ENCODE assay signal across 22 cellular contexts in the genomic region with DNA sequence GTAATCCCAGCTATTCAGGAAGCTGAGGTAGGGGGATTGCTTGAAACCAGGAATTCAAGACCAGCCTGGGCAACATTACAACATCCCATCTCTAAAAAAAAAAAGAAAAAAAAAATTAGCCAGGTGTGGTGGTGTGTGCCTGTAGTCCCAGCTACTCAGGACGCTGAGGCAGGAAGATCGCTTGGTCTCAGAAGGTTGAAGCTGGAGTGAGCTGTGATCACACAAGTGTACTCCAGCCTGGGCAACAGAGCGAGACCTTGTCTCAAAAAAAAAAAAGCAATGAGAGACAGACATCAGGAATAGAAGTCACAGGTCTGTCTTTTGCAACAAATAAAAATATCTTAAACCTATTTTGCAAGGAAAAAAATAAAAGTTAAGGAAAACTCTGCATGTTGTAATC. TPM values are rescaled to one million over a fixed set of nuclear protein-coding genes. Genes with fewer than 3 reads are reported as not detected.
DNase-seq lines count a peak whose midpoint lies in the region; ATAC-seq, FAIRE-seq and TF ChIP-seq lines count a peak whose summit lies in the region.
"Had no signal": no experiment of that assay in that cellular context is flagged by ENCODE, and none has a peak within 500 bp of the region (broad histone marks: within the 10 kb centered on the region; RNA-seq: fewer than 3 reads in every experiment).

No MANE protein-coding gene starts in this region.

- H2AFZ ChIP-seq in PC-9: no peak overlapping the region

- CTCF ChIA-PET in PC-9 (lab: Charles Lee): interaction anchor here (0.7 kb wide), 1 partner anchor 141 kb away, joined by 3 read pairs; no protein-coding TSS in a partner anchor

- TF ChIP-seq POLR2A in gastrocnemius medialis (IDR thresholded peaks at IDR 0.05) (no peak), sigmoid colon (IDR thresholded peaks at IDR 0.05) (no peak)

- DNase-seq in PC-9 (no peak), gastrocnemius medialis (no peak), nucleus accumbens (lab: John Stamatoyannopoulos, UW) (no peak), sigmoid colon (no peak)
- DNase-seq: 8988T; ACHN; AML-193; BE2C; Calu3; CD4-positive, alpha-beta T cell; CD8-positive, alpha-beta memory T cell; DMS53; DMS79 treated with DMSO at 0.1 percent for 48 hours; GOT3 had no signal

- no peaks in the 10 kb centered on the region for H3K9me3 ChIP-seq in PC-9 (ENCODE audit: insufficient read depth, low read depth)
- no peaks in the 10 kb centered on the region for H3K9me3 ChIP-seq in gastrocnemius medialis
- peaks cover 0 to 5% (median 1%) of the 10 kb centered on the region in 4 donors for H3K9me3 ChIP-seq in sigmoid colon
- H3K9me3 ChIP-seq: A549, HAP-1 had no signal

- H3K4me3 ChIP-seq in PC-9: no peak overlapping the region
- H3K4me3 ChIP-seq in gastrocnemius medialis: no peak overlapping the region
- H3K4me3 ChIP-seq in sigmoid colon: no peak overlapping the region
- H3K4me3 ChIP-seq: A549; BLaER1 treated with 17β-estradiol and CSF1 and Interleukin-3, amounts not matched to agents 10 nM and 100 nM; HAP-1 had no signal

- H3K27me3 ChIP-seq in PC-9 (ENCODE audit: insufficient read depth, low read depth) (no peaks in the 10 kb centered on the region), gastrocnemius medialis (no peaks in the 10 kb centered on the region), sigmoid colon (no peaks in the 10 kb centered on the region)
- H3K27me3 ChIP-seq: BE2C; BLaER1 treated with 17β-estradiol and CSF1 and Interleukin-3, amounts not matched to agents 10 nM and 100 nM had no signal

- H3K4me1 ChIP-seq in PC-9 (replicated peaks; ENCODE audit: insufficient read depth) (peaks cover 14% of the 10 kb centered on the region), gastrocnemius medialis (no peaks in the 10 kb centered on the region), sigmoid colon (no peaks in the 10 kb centered on the region)
- H3K4me1 ChIP-seq: BE2C, HAP-1 had no signal

- no peaks in the 10 kb centered on the region for H3K36me3 ChIP-seq in PC-9 (ENCODE audit: low read depth)
- peaks cover 0 to 39% of the 10 kb centered on the region in 2 donors for H3K36me3 ChIP-seq in gastrocnemius medialis
- peaks cover 0 to 28% (median 4%) of the 10 kb centered on the region in 4 donors for H3K36me3 ChIP-seq in sigmoid colon

- H3K9me2 ChIP-seq in PC-9 (ENCODE audit: insufficient read depth): no peaks in the 10 kb centered on the region

- intact Hi-C loops in PC-9 (cut with micrococcal nuclease; ENCODE audit: unreplicated experiment) (no loop called here), gastrocnemius medialis (cut with DNase I; ENCODE audit: low total_unique reads) (no loop called here), sigmoid colon (cut with DNase I) (no loop called here)

- peak; percentile 13 for FAIRE-seq in G401.6 (lab: Jason Lieb, UNC)
- FAIRE-seq: A549, H54 had no signal

- WGBS in sigmoid colon, 2 donors: 92 to 93% methylated on average over 3 of the region's 3 CpGs

- H4K20me1 ChIP-seq in PC-9 (ENCODE audit: insufficient read depth): no peaks in the 10 kb centered on the region
- H4K20me1 ChIP-seq: BLaER1 treated with 17β-estradiol and CSF1 and Interleukin-3, amounts not matched to agents 10 nM and 100 nM had no signal

- no peak for TF ChIP-seq EP300 in sigmoid colon (IDR thresholded peaks at IDR 0.05)

- no peak overlapping the region for H3K4me2 ChIP-seq in PC-9

- no peaks in the 10 kb centered on the region for H3K79me2 ChIP-seq in PC-9 (ENCODE audit: low read depth)

- ATAC-seq in gastrocnemius medialis: no peak
- ATAC-seq in GM18858 (IDR thresholded peaks at IDR 0.05; ENCODE audit: unreplicated experiment): no peak
- ATAC-seq: A549 had no signal

- peaks cover 16% of the 10 kb centered on the region; the same call in 1 of the 2 replicates for H3F3A ChIP-seq in PC-9 (ENCODE audit: insufficient read depth, low read depth)

- POLR2A ChIA-PET in PC-9 (lab: Charles Lee; ENCODE audit: unreplicated experiment): no interaction called here

- TF ChIP-seq CTCF in PC-9 (conservative IDR thresholded peaks at IDR 0.05) (no peak), gastrocnemius medialis (IDR thresholded peaks at IDR 0.05 in 4 of 5, conservative IDR thresholded peaks at IDR 0.05 in 1 of 5) (no peak), sigmoid colon (IDR thresholded peaks at IDR 0.05) (no peak)

- H3K27ac ChIP-seq in PC-9 (peak overlapping the region; percentile 60), gastrocnemius medialis (peak overlapping the region; percentile 34 to 80 (median 70)), sigmoid colon (no peak overlapping the region)
- H3K27ac ChIP-seq: BLaER1 treated with 17β-estradiol and CSF1 and Interleukin-3, amounts not matched to agents 10 nM and 100 nM had no signal

- BruUV-seq in PC-9 (replicated peaks; lab: Mats Ljungman, UMichigan): no TSS peak

- in situ Hi-C loops in gastrocnemius medialis (cut with MboI; ENCODE audit: low sequenced_read_pairs in 4 of 4): no loop called here

RNA-seq across cellular contexts. Expression of gene TMEM38A, which starts 23.3 kb away (rescaled TPM):
- total RNA-seq in PC-9 (2021) (14.2 and 16.0 TPM in 2 replicates), gastrocnemius medialis (100 to 1,000 TPM; 101 to 256 (median 182) TPM), sigmoid colon (1 to 10 TPM; 2.3 to 7.5 (median 4.2) TPM)
- polyA plus RNA-seq in sigmoid colon: 1 to 10 TPM; 1.2 to 5.5 (median 2.3) TPM
- polyA plus RNA-seq: CD8-positive, alpha-beta memory T cell had no signal

RNA-seq across cellular contexts. Expression of gene SMIM7, which starts 24.3 kb away (rescaled TPM):
- total RNA-seq in PC-9 (2021): 69.7 and 72.9 TPM in 2 replicates
- 10 to 100 TPM; 36.4 to 60.5 (median 49.8) TPM for total RNA-seq in gastrocnemius medialis
- 100 to 1,000 TPM in 2 of 4 donors, 10 to 100 TPM in 2; 65.2 to 110 (median 86.2) TPM for total RNA-seq in sigmoid colon
- 10 to 100 TPM; 82.5 to 99.7 (median 88.5) TPM for polyA plus RNA-seq in sigmoid colon

RNA-seq across cellular contexts. Expression of gene NWD1, which starts 35.4 kb away (rescaled TPM):
- 3.0 and 5.0 TPM in 2 replicates for total RNA-seq in PC-9 (2021)
- total RNA-seq in gastrocnemius medialis: under 1 TPM in 3 of 4 donors, not detected in 1; 0.03 to 0.24 (median 0.10) TPM
- under 1 TPM in 1 of 4 donors, not detected in 3; under 0.01 TPM for total RNA-seq in sigmoid colon
- under 1 TPM in 2 of 3 donors, not detected in 1; under 0.01 to 0.07 TPM for polyA plus RNA-seq in sigmoid colon
- total RNA-seq: CD4-positive, alpha-beta T cell; CD8-positive, alpha-beta memory T cell; Daoy; G401 had no signal
- polyA plus RNA-seq: A549; CD8-positive, alpha-beta memory T cell had no signal

RNA-seq across cellular contexts. Expression of gene MED26, which starts 56.2 kb away (rescaled TPM):
- total RNA-seq in PC-9 (2021) (11.9 and 13.0 TPM in 2 replicates), gastrocnemius medialis (10 to 100 TPM in 2 of 4 donors, 1 to 10 TPM in 2; 5.7 to 15.7 (median 9.4) TPM), sigmoid colon (1 to 10 TPM; 5.3 to 6.5 (median 5.9) TPM)
- polyA plus RNA-seq in sigmoid colon: 1 to 10 TPM; 3.0 to 7.9 (median 4.6) TPM

Comparison
In these comparisons a context has a peak if more than half of its experiments do, and no peak if none do; other contexts are left out.
1. H3K27ac ChIP-seq: peak in PC-9 (single experiment) and gastrocnemius medialis (4 of 4); none in sigmoid colon (0 of 4).